In genomic region chr1:174880171-174880570, GRCh38 we compare ENCODE assay signal across 32 cellular contexts.
"Had no signal": no experiment of that assay in that cellular context is flagged by ENCODE, and none has a peak within 500 bp of the region (broad histone marks: within the 10 kb centered on the region; RNA-seq: fewer than 3 reads in every experiment).

No MANE protein-coding gene starts in this region.

- FAIRE-seq: bronchial epithelial cell, endometrium, endothelial cell of umbilical vein had no signal

- DNase-seq: activated CD4-positive, alpha-beta memory T cell treated with anti-CD3 and anti-CD28 coated beads for 36 hours; activated CD4-positive, alpha-beta T cell treated with anti-CD3 and anti-CD28 coated beads for 36 hours; activated CD4-positive, alpha-beta T cell treated with anti-CD3 and anti-CD28 coated beads, Interleukin-2, amount 10 ng/mL, durations not matched to agents 24 days and 14 days; activated CD4-positive, CD25-positive, alpha-beta regulatory T cell; activated CD4-positive, CD25-positive, alpha-beta regulatory T cell treated with anti-CD3 and anti-CD28 coated beads, Interleukin-2, amount 50 U/mL, for 72 hours; activated CD8-positive, alpha-beta memory T cell treated with anti-CD3 and anti-CD28 coated beads, Interleukin-2, amount 10 ng/mL, durations not matched to agents 7 days and 5 days; activated CD8-positive, alpha-beta memory T cell treated with anti-CD3 and anti-CD28 coated beads, Interleukin-2, amount 50 U/mL, for 4 hours; activated CD8-positive, alpha-beta T cell treated with anti-CD3 and anti-CD28 coated beads, Interleukin-2, amount 10 ng/mL, durations not matched to agents 7 days and 5 days; activated effector memory CD4-positive, alpha-beta T cell treated with anti-CD3 and anti-CD28 coated beads, Interleukin-2, amount 50 U/mL, for 16 hours; activated naive CD4-positive, alpha-beta T cell treated with anti-CD3 and anti-CD28 coated beads, Interleukin-2, amount 10 ng/mL, durations not matched to agents 7 days and 5 days; activated naive CD8-positive, alpha-beta T cell treated with anti-CD3 and anti-CD28 coated beads, Interleukin-2, amount 10 ng/mL, durations not matched to agents 7 days and 5 days; activated T-cell treated with anti-CD3 and anti-CD28 coated beads, Interleukin-2, amount 50 U/mL, for 1 hour; activated T-cell treated with anti-CD3 and anti-CD28 coated beads, Interleukin-2, amount 50 U/mL, for 48 hours; caudate nucleus; colonic mucosa; effector CD8-positive, alpha-beta T cell; esophagus squamous epithelium; foreskin melanocyte; heart right ventricle had no signal

- H3K4me3 Mint-ChIP-seq: activated CD4-positive, alpha-beta memory T cell treated with anti-CD3 and anti-CD28 coated beads for 36 hours; activated CD4-positive, alpha-beta T cell treated with anti-CD3 and anti-CD28 coated beads for 36 hours; activated CD4-positive, alpha-beta T cell treated with anti-CD3 and anti-CD28 coated beads, Interleukin-2, amount 10 ng/mL, durations not matched to agents 24 days and 14 days; activated CD8-positive, alpha-beta memory T cell treated with anti-CD3 and anti-CD28 coated beads, Interleukin-2, amount 10 ng/mL, durations not matched to agents 7 days and 5 days; activated CD8-positive, alpha-beta T cell treated with anti-CD3 and anti-CD28 coated beads, Interleukin-2, amount 10 ng/mL, durations not matched to agents 7 days and 5 days; activated naive CD4-positive, alpha-beta T cell treated with anti-CD3 and anti-CD28 coated beads, Interleukin-2, amount 10 ng/mL, durations not matched to agents 7 days and 5 days; activated naive CD8-positive, alpha-beta T cell treated with anti-CD3 and anti-CD28 coated beads, Interleukin-2, amount 10 ng/mL, durations not matched to agents 7 days and 5 days; activated T-helper 1 cell treated with anti-CD3 and anti-CD28 coated beads, Interleukin-12 subunit alpha, Interleukin-12 subunit beta, Interleukin-2, Interleukin-4 antibody, amounts not matched to agents 30 ng/mL and 10 ng/mL and 1 ng/mL, durations not matched to agents 14 hours and 24 hours and 36 hours; brain; T-helper 1 cell treated with Interleukin-12 subunit alpha and Interleukin-12 subunit beta and Interleukin-4 antibody, amounts not matched to agents 30 μg/mL and 1 μg/mL, for 36 hours; T-helper 2 cell treated with Interferon-gamma antibody and Interleukin-4, amounts not matched to agents 5 μg/mL and 100 μg/mL, for 36 hours had no signal

- H3K36me3 ChIP-seq: ascending aorta, colonic mucosa, gastroesophageal sphincter, heart right ventricle had no signal

- H3K9me3 Mint-ChIP-seq: activated CD4-positive, alpha-beta memory T cell treated with anti-CD3 and anti-CD28 coated beads for 36 hours; activated CD4-positive, alpha-beta T cell treated with anti-CD3 and anti-CD28 coated beads, Interleukin-2, amount 10 ng/mL, durations not matched to agents 24 days and 14 days; activated naive CD4-positive, alpha-beta T cell treated with anti-CD3 and anti-CD28 coated beads, Interleukin-2, amount 10 ng/mL, durations not matched to agents 7 days and 5 days; activated naive CD4-positive, alpha-beta T cell treated with anti-CD3 and anti-CD28 coated beads, Interleukin-2, amount 50 U/mL, for 72 hours; activated naive CD8-positive, alpha-beta T cell treated with anti-CD3 and anti-CD28 coated beads, Interleukin-2, amount 10 ng/mL, durations not matched to agents 7 days and 5 days; activated T-helper 1 cell treated with anti-CD3 and anti-CD28 coated beads, Interleukin-12 subunit alpha, Interleukin-12 subunit beta, Interleukin-2, Interleukin-4 antibody, amounts not matched to agents 30 ng/mL and 10 ng/mL and 1 ng/mL, durations not matched to agents 14 hours and 24 hours and 36 hours; activated T-helper 2 cell treated with anti-CD3 and anti-CD28 coated beads, Interferon-gamma antibody, Interleukin-2, Interleukin-4, amounts not matched to agents 10 μg/mL and 5 μg/mL and 100 μg/mL, durations not matched to agents 14 hours and 24 hours and 36 hours; brain; T-helper 1 cell treated with Interleukin-12 subunit alpha and Interleukin-12 subunit beta and Interleukin-4 antibody, amounts not matched to agents 30 μg/mL and 1 μg/mL, for 36 hours; T-helper 2 cell treated with Interferon-gamma antibody and Interleukin-4, amounts not matched to agents 5 μg/mL and 100 μg/mL, for 36 hours had no signal

- H3K36me3 Mint-ChIP-seq: activated CD4-positive, alpha-beta memory T cell treated with anti-CD3 and anti-CD28 coated beads for 36 hours; activated naive CD4-positive, alpha-beta T cell treated with anti-CD3 and anti-CD28 coated beads, Interleukin-2, amount 50 U/mL, for 72 hours had no signal

- H3K27ac Mint-ChIP-seq: activated CD4-positive, alpha-beta memory T cell treated with anti-CD3 and anti-CD28 coated beads for 36 hours; activated CD4-positive, alpha-beta T cell treated with anti-CD3 and anti-CD28 coated beads for 36 hours; activated CD4-positive, alpha-beta T cell treated with anti-CD3 and anti-CD28 coated beads, Interleukin-2, amount 10 ng/mL, durations not matched to agents 24 days and 14 days; activated CD8-positive, alpha-beta memory T cell treated with anti-CD3 and anti-CD28 coated beads, Interleukin-2, amount 10 ng/mL, durations not matched to agents 7 days and 5 days; activated CD8-positive, alpha-beta T cell treated with anti-CD3 and anti-CD28 coated beads, Interleukin-2, amount 10 ng/mL, durations not matched to agents 7 days and 5 days; activated naive CD4-positive, alpha-beta T cell treated with anti-CD3 and anti-CD28 coated beads, Interleukin-2, amount 10 ng/mL, durations not matched to agents 7 days and 5 days; activated naive CD4-positive, alpha-beta T cell treated with anti-CD3 and anti-CD28 coated beads, Interleukin-2, amount 50 U/mL, for 72 hours; activated naive CD8-positive, alpha-beta T cell treated with anti-CD3 and anti-CD28 coated beads, Interleukin-2, amount 10 ng/mL, durations not matched to agents 7 days and 5 days; activated T-helper 1 cell treated with anti-CD3 and anti-CD28 coated beads, Interleukin-12 subunit alpha, Interleukin-12 subunit beta, Interleukin-2, Interleukin-4 antibody, amounts not matched to agents 30 ng/mL and 10 ng/mL and 1 ng/mL, durations not matched to agents 14 hours and 24 hours and 36 hours; activated T-helper 2 cell treated with anti-CD3 and anti-CD28 coated beads, Interferon-gamma antibody, Interleukin-2, Interleukin-4, amounts not matched to agents 10 μg/mL and 5 μg/mL and 100 μg/mL, durations not matched to agents 14 hours and 24 hours and 36 hours; brain; T-helper 1 cell treated with Interleukin-12 subunit alpha and Interleukin-12 subunit beta and Interleukin-4 antibody, amounts not matched to agents 30 μg/mL and 1 μg/mL, for 36 hours; T-helper 2 cell treated with Interferon-gamma antibody and Interleukin-4, amounts not matched to agents 5 μg/mL and 100 μg/mL, for 36 hours had no signal

- H3K4me1 ChIP-seq: colonic mucosa had no signal

- H3K9me3 ChIP-seq: ascending aorta, colonic mucosa, esophagus squamous epithelium, gastroesophageal sphincter, heart right ventricle had no signal

- H3K27me3 ChIP-seq: ascending aorta, colonic mucosa, esophagus squamous epithelium, gastroesophageal sphincter, heart right ventricle, hepatocyte had no signal

- H2AFZ ChIP-seq: hepatocyte had no signal

- H3K4me3 ChIP-seq: ascending aorta, colonic mucosa, esophagus squamous epithelium, gastroesophageal sphincter, heart right ventricle, hepatocyte had no signal

- ATAC-seq: activated CD4-positive, alpha-beta T cell treated with anti-CD3 and anti-CD28 coated beads for 36 hours; activated CD8-positive, alpha-beta memory T cell treated with anti-CD3 and anti-CD28 coated beads, Interleukin-2, amount 10 ng/mL, durations not matched to agents 7 days and 5 days; activated CD8-positive, alpha-beta T cell treated with anti-CD3 and anti-CD28 coated beads, Interleukin-2, amount 10 ng/mL, durations not matched to agents 7 days and 5 days; activated naive CD4-positive, alpha-beta T cell treated with anti-CD3 and anti-CD28 coated beads, Interleukin-2, amount 50 U/mL, for 72 hours; gastroesophageal sphincter; heart right ventricle had no signal

- H3K27me3 Mint-ChIP-seq: activated CD4-positive, alpha-beta memory T cell treated with anti-CD3 and anti-CD28 coated beads for 36 hours; activated CD4-positive, alpha-beta T cell treated with anti-CD3 and anti-CD28 coated beads for 36 hours; activated CD4-positive, alpha-beta T cell treated with anti-CD3 and anti-CD28 coated beads, Interleukin-2, amount 10 ng/mL, durations not matched to agents 24 days and 14 days; activated CD8-positive, alpha-beta memory T cell treated with anti-CD3 and anti-CD28 coated beads, Interleukin-2, amount 10 ng/mL, durations not matched to agents 7 days and 5 days; activated naive CD4-positive, alpha-beta T cell treated with anti-CD3 and anti-CD28 coated beads, Interleukin-2, amount 10 ng/mL, durations not matched to agents 7 days and 5 days; activated naive CD8-positive, alpha-beta T cell treated with anti-CD3 and anti-CD28 coated beads, Interleukin-2, amount 10 ng/mL, durations not matched to agents 7 days and 5 days; brain had no signal

- H3K4me2 ChIP-seq: hepatocyte had no signal

- H3K27ac ChIP-seq: ascending aorta, colonic mucosa, epithelial cell of prostate, esophagus squamous epithelium, gastroesophageal sphincter, heart right ventricle, hepatocyte had no signal
